25 cellular contexts compared by ENCODE assay signal in genomic region chr5:116740771-116741170, GRCh38.
A peak's percentile ranks its signal among the peaks of the same experiment; 100 is the strongest.
DNase-seq lines count a peak whose midpoint lies in the region; ATAC-seq, FAIRE-seq and TF ChIP-seq lines count a peak whose summit lies in the region.
"Had no signal": no experiment of that assay in that cellular context is flagged by ENCODE, and none has a peak within 500 bp of the region (broad histone marks: within the 10 kb centered on the region; RNA-seq: fewer than 3 reads in every experiment).

No MANE protein-coding gene starts in this region.

- H3K4me1 Mint-ChIP-seq in natural killer cell = no peaks in the 10 kb centered on the region
- H3K4me1 Mint-ChIP-seq: CD4-positive, CD25-positive, alpha-beta regulatory T cell; CD8-positive, alpha-beta memory T cell had no signal

- H4K5ac ChIP-seq in H1 (ENCODE audit: insufficient read length, low read depth, low read length) = no peak overlapping the region

- H3K23me2 ChIP-seq in H1 (ENCODE audit: low read depth, low read length) = no peaks in the 10 kb centered on the region

- H3K4me3 Mint-ChIP-seq in natural killer cell = no peak overlapping the region
- H3K4me3 Mint-ChIP-seq: CD4-positive, CD25-positive, alpha-beta regulatory T cell; CD8-positive, alpha-beta memory T cell; GM23338; HFFc6 had no signal

- H3K14ac ChIP-seq in H1 (ENCODE audit: insufficient read length) = no peak overlapping the region

- H3K4me3 ChIP-seq in WERI-Rb-1 (ENCODE audit: low read depth, low read length) (no peak overlapping the region), H1 (ENCODE audit: extremely low read depth in 1 of 4, insufficient read depth in 2 of 4, low read depth in 3 of 4, low read length in 4 of 4) (no peak overlapping the region)
- H3K4me3 ChIP-seq: GM23338 had no signal

- intact Hi-C loops in natural killer cell (cut with micrococcal nuclease) = no loop called here

- CTCF ChIA-PET in H1 (lab: Charles Lee; ENCODE audit: partially characterized antibody) = interaction anchor here (0.7 to 1.8 kb wide), 4 partner anchors 8 to 26 kb away, joined by 3 to 9 read pairs (median 6); no protein-coding TSS in a partner anchor

- TF ChIP-seq POLR2A in H1 (IDR thresholded peaks at IDR 0.05; ENCODE audit: control extremely low read depth in 1 of 2, low read depth in 2 of 2, low read length in 2 of 2) = no peak

- H2BK15ac ChIP-seq in H1 (ENCODE audit: low read length) = no peak overlapping the region

- H3K79me2 ChIP-seq in H1 (ENCODE audit: control insufficient read depth in 1 of 2, insufficient read depth in 2 of 2, low read length in 2 of 2) = no peaks in the 10 kb centered on the region

- no peak overlapping the region for H3K4me2 ChIP-seq in H1 (ENCODE audit: insufficient read depth in 1 of 2, low read depth in 2 of 2, low read length in 2 of 2)
- H3K4me2 ChIP-seq: GM23338 had no signal

- no peak overlapping the region for H4K8ac ChIP-seq in H1 (ENCODE audit: extremely low read depth, insufficient read depth, low read length)

- no peak overlapping the region for H3K27ac Mint-ChIP-seq in natural killer cell
- H3K27ac Mint-ChIP-seq: CD4-positive, CD25-positive, alpha-beta regulatory T cell; CD8-positive, alpha-beta memory T cell; GM23338; HFFc6 had no signal

- POLR2A ChIA-PET in H1 (lab: Charles Lee; ENCODE audit: partially characterized antibody) = interaction anchor here (2.1 kb wide), 1 partner anchor 166 kb away, joined by 6 read pairs; the partner anchor contains the start of gene SEMA6A

- H4K91ac ChIP-seq in H1 (replicated peaks; ENCODE audit: insufficient read length, low read length) = no peak overlapping the region

- no peak for TF ChIP-seq CTCF in WERI-Rb-1 (IDR thresholded peaks at IDR 0.05; ENCODE audit: low read depth, low read length)
- TF ChIP-seq CTCF in H1 (IDR thresholded peaks at IDR 0.05; ENCODE audit: control extremely low read depth in 1 of 3, insufficient read depth in 1 of 3, low read depth in 1 of 3, low read length in 3 of 3) = no peak
- TF ChIP-seq CTCF in natural killer cell (IDR thresholded peaks at IDR 0.05) = no peak

- no peaks in the 10 kb centered on the region for H4K20me1 ChIP-seq in H1 (replicated peaks in 1 of 2; ENCODE audit: control insufficient read depth in 1 of 2, insufficient read depth in 2 of 2, low read length in 2 of 2)

- no peak overlapping the region for H3K23ac ChIP-seq in H1 (ENCODE audit: insufficient read length)

- no peak overlapping the region for H3K4ac ChIP-seq in H1 (replicated peaks; ENCODE audit: insufficient read length, low read depth, low read length)

- H2BK12ac ChIP-seq in H1 (ENCODE audit: low read depth, low read length) = peak overlapping the region; percentile 51; the same call in 1 of the 2 replicates

- H3K18ac ChIP-seq in H1 (ENCODE audit: extremely low read depth, low read length) = no peak overlapping the region

- WGBS in H1 (ENCODE audit: extremely low coverage in 1 of 2, insufficient coverage in 1 of 2, insufficient read length in 1 of 2, insufficient replicate concordance in 2 of 2, low coverage in 1 of 2, low lambda C conversion rate in 2 of 2, missing lambda C conversion rate in 1 of 2), 2 experiments = 95% methylated on average over 1 of the region's 1 CpG; no CpG with 5 or more reads in 1 of the 2 experiments

- H3K36me3 ChIP-seq in WERI-Rb-1 = no peaks in the 10 kb centered on the region
- no peaks in the 10 kb centered on the region for H3K36me3 ChIP-seq in H1 (ENCODE audit: control insufficient read depth in 2 of 4, insufficient read depth in 4 of 4, low read length in 3 of 4)
- H3K36me3 ChIP-seq: BE2C had no signal

- no peak for TF ChIP-seq EP300 in H1 (IDR thresholded peaks at IDR 0.05; ENCODE audit: borderline replicate concordance in 1 of 2, low read depth in 2 of 2, low read length in 2 of 2)

- no peaks in the 10 kb centered on the region for H3K27me3 ChIP-seq in WERI-Rb-1 (ENCODE audit: insufficient read depth, low read depth, severe bottlenecking)
- H3K27me3 ChIP-seq in H1 (replicated peaks in 1 of 4; ENCODE audit: control insufficient read depth in 3 of 4, extremely low read depth in 1 of 4, insufficient read depth in 3 of 4, low read length in 3 of 4) = peaks cover 0 to 2% (median 0%) of the 10 kb centered on the region in 4 experiments; a peak in 1 of 7 replicates
- H3K27me3 ChIP-seq: BE2C had no signal

- peaks cover 3% of the 10 kb centered on the region for H3K9me3 ChIP-seq in WERI-Rb-1 (ENCODE audit: severe bottlenecking)
- H3K9me3 ChIP-seq in H1 (ENCODE audit: insufficient read depth in 2 of 2, low read depth in 1 of 2, low read length in 1 of 2) = peaks cover 3 to 8% of the 10 kb centered on the region in 2 experiments; a peak in 2 of 4 replicates
- H3K9me3 ChIP-seq: BE2C had no signal

- H3K9ac ChIP-seq in H1 (replicated peaks in 1 of 4; ENCODE audit: extremely low read depth in 1 of 4, low read depth in 3 of 4, low read length in 3 of 4) = no peak overlapping the region

- ATAC-seq in natural killer cell = no peak
- ATAC-seq: GM23338, HCT116 had no signal

- H3K56ac ChIP-seq in H1 (replicated peaks; ENCODE audit: insufficient read length, low read depth, low read length) = no peak overlapping the region

- no peaks in the 10 kb centered on the region for H3K36me3 Mint-ChIP-seq in natural killer cell
- H3K36me3 Mint-ChIP-seq: CD4-positive, CD25-positive, alpha-beta regulatory T cell; CD8-positive, alpha-beta memory T cell had no signal

- no peak overlapping the region for H2AK5ac ChIP-seq in H1 (ENCODE audit: low read depth, low read length)

- H2BK20ac ChIP-seq in H1 (ENCODE audit: low read length) = no peak overlapping the region

- H3K27me3 Mint-ChIP-seq in natural killer cell (ENCODE audit: low read depth in 2 of 2) = no peaks in the 10 kb centered on the region

- peaks cover 0 to 5% of the 10 kb centered on the region in 2 donors for H3K9me3 Mint-ChIP-seq in natural killer cell

- H3K79me1 ChIP-seq in H1 (ENCODE audit: low read depth, low read length) = no peaks in the 10 kb centered on the region

- H3K4me1 ChIP-seq in H1 (replicated peaks in 1 of 4; ENCODE audit: control insufficient read depth in 3 of 4, insufficient read depth in 4 of 4, low read length in 3 of 4) = peaks cover 0 to 10% (median 2%) of the 10 kb centered on the region in 4 experiments; a peak in 3 of 7 replicates
- H3K4me1 ChIP-seq: BE2C had no signal

- no peak overlapping the region for H2AFZ ChIP-seq in H1 (ENCODE audit: low read length)

- FAIRE-seq in H1 (lab: Jason Lieb, UNC) = no peak
- FAIRE-seq: A204.1, G401.6, GM12892, HTR-8/SVneo had no signal

- DNase-seq in NCI-H524 treated with DMSO at 0.1 percent for 48 hours (lab: John Stamatoyannopoulos, UW) (peak; percentile 78), WERI-Rb-1 (peak; percentile 14), H1 (ENCODE audit: low read depth in 1 of 2, low spot score in 2 of 2) (no peak), NCI-H1694 (lab: John Stamatoyannopoulos, UW) (no peak), natural killer cell (no peak), epidermal melanocyte (ENCODE audit: insufficient read length, low spot score) (no peak), activated gamma-delta T cell (lab: John Stamatoyannopoulos, UW) (no peak)
- DNase-seq: ACHN; BE2C; CD4-positive, CD25-positive, alpha-beta regulatory T cell; CD8-positive, alpha-beta memory T cell; COR-L47; DMS 273 treated with DMSO at 0.1 percent for 48 hours; DMS53; DND-41; EL; H7; HFFc6; IMR-90 had no signal

- H2BK120ac ChIP-seq in H1 (replicated peaks; ENCODE audit: low read depth, low read length) = no peak overlapping the region

- H3K27ac ChIP-seq in WERI-Rb-1 (peak overlapping the region; percentile 26; the same call in 1 of the 2 replicates), H1 (ENCODE audit: low read depth, low read length) (no peak overlapping the region)

- no peak overlapping the region for H2BK5ac ChIP-seq in H1 (ENCODE audit: low read depth, low read length)

- no peak for TF ChIP-seq RAD21 in H1 (IDR thresholded peaks at IDR 0.05 in 1 of 2, conservative IDR thresholded peaks at IDR 0.05 in 1 of 2; ENCODE audit: low read depth in 2 of 2, low read length in 2 of 2)

TF ChIP-seq in H1, 55 proteins besides CTCF, POLR2A, EP300 and RAD21 (continues in another document):
- TF ChIP-seq YY1 (IDR thresholded peaks at IDR 0.05; ENCODE audit: low read depth, low read length) (no peak), CREB1 (IDR thresholded peaks at IDR 0.05) (no peak), SIX5 (IDR thresholded peaks at IDR 0.05; ENCODE audit: low read depth, low read length) (no peak), CHD1 (IDR thresholded peaks at IDR 0.05; ENCODE audit: low read depth, low read length) (no peak), BACH1 (IDR thresholded peaks at IDR 0.05; ENCODE audit: low read length) (no peak), SIN3A (conservative IDR thresholded peaks at IDR 0.05 in 1 of 2, IDR thresholded peaks at IDR 0.05 in 1 of 2; ENCODE audit: low read depth in 1 of 2, low read length in 2 of 2) (no peak), SP2 (IDR thresholded peaks at IDR 0.05; ENCODE audit: low read length) (no peak), EGR1 (IDR thresholded peaks at IDR 0.05; ENCODE audit: borderline replicate concordance, low read depth, low read length) (no peak), ZNF274 (IDR thresholded peaks at IDR 0.05; ENCODE audit: borderline replicate concordance, extremely low read depth, low read length) (no peak)

Comparison
In these comparisons a context has a peak if more than half of its experiments do, and no peak if none do; other contexts are left out.
1. DNase-seq: peak in NCI-H524 treated with DMSO at 0.1 percent for 48 hours (single experiment) and WERI-Rb-1 (single experiment); none in H1 (0 of 2), NCI-H1694 (single experiment), natural killer cell (single experiment), epidermal melanocyte (single experiment) and activated gamma-delta T cell (single experiment).